Comparison of ENCODE assay signal across 31 cellular contexts in genomic region chr16:79363035-79363434, GRCh38.
"Had no signal": no experiment of that assay in that cellular context is flagged by ENCODE, and none has a peak within 500 bp of the region (broad histone marks: within the 10 kb centered on the region; RNA-seq: fewer than 3 reads in every experiment).

No MANE protein-coding gene starts in this region.

- H3K4me1 Mint-ChIP-seq: activated B cell treated with CpG ODN at 0.5 μM for 24 hours, brain had no signal

- H3K27ac Mint-ChIP-seq: activated B cell treated with CpG ODN at 0.5 μM for 24 hours; activated CD4-positive, alpha-beta memory T cell treated with anti-CD3 and anti-CD28 coated beads for 36 hours; activated naive CD4-positive, alpha-beta T cell treated with anti-CD3 and anti-CD28 coated beads, Interleukin-2, amount 10 ng/mL, durations not matched to agents 7 days and 5 days; activated naive CD8-positive, alpha-beta T cell; activated naive CD8-positive, alpha-beta T cell treated with anti-CD3 and anti-CD28 coated beads, Interleukin-2, amount 50 U/mL, for 24 hours; activated T-cell treated with anti-CD3 and anti-CD28 coated beads, Interleukin-2, amount 50 U/mL, for 72 hours; activated T-helper 2 cell treated with anti-CD3 and anti-CD28 coated beads, Interferon-gamma antibody, Interleukin-2, Interleukin-4, amounts not matched to agents 10 μg/mL and 5 μg/mL and 100 μg/mL, durations not matched to agents 14 hours and 24 hours and 36 hours; brain; T-cell had no signal

- DNase-seq: activated B cell treated with CpG ODN at 0.5 μM for 24 hours; activated CD4-positive, alpha-beta memory T cell treated with anti-CD3 and anti-CD28 coated beads for 36 hours; activated CD4-positive, alpha-beta T cell treated with anti-CD3 and anti-CD28 coated beads for 4 hours; activated CD4-positive, alpha-beta T cell treated with anti-CD3 and anti-CD28 coated beads, Interleukin-2, amount 50 U/mL, for 1 hour; activated gamma-delta T cell; activated naive CD8-positive, alpha-beta T cell treated with anti-CD3 and anti-CD28 coated beads, Interleukin-2, amount 50 U/mL, for 24 hours; activated T-cell treated with anti-CD3 and anti-CD28 coated beads, Interleukin-2, amount 50 U/mL, for 1 hour; activated T-cell treated with anti-CD3 and anti-CD28 coated beads, Interleukin-2, amount 50 U/mL, for 72 hours; anterior cingulate cortex; Karpas-422; NCI-H1048; NCI-H1105 treated with DMSO at 0.1 percent for 48 hours; NCI-H1436; NCI-H1694 treated with DMSO at 0.1 percent for 48 hours; NCI-H2029; NCI-H345; NCI-H526; NCI-H748 treated with DMSO at 0.1 percent for 48 hours; PC-9; SIG-M5; T-cell; T-helper 9 cell had no signal

- H3K4me3 ChIP-seq: K562, PC-9 had no signal

- H3K27me3 Mint-ChIP-seq: activated CD4-positive, alpha-beta memory T cell treated with anti-CD3 and anti-CD28 coated beads for 36 hours had no signal

- H3K27ac ChIP-seq: PC-9, RWPE1, VCaP had no signal

- H3K4me3 Mint-ChIP-seq: activated B cell treated with CpG ODN at 0.5 μM for 24 hours; activated CD4-positive, alpha-beta memory T cell treated with anti-CD3 and anti-CD28 coated beads for 36 hours; activated naive CD4-positive, alpha-beta T cell treated with anti-CD3 and anti-CD28 coated beads, Interleukin-2, amount 10 ng/mL, durations not matched to agents 7 days and 5 days; activated naive CD8-positive, alpha-beta T cell; activated naive CD8-positive, alpha-beta T cell treated with anti-CD3 and anti-CD28 coated beads, Interleukin-2, amount 50 U/mL, for 24 hours; brain had no signal

- H3K36me3 Mint-ChIP-seq: activated CD4-positive, alpha-beta memory T cell treated with anti-CD3 and anti-CD28 coated beads for 36 hours; activated naive CD8-positive, alpha-beta T cell; brain; T-cell had no signal

- ATAC-seq: activated naive CD8-positive, alpha-beta T cell treated with anti-CD3 and anti-CD28 coated beads, Interleukin-2, amount 50 U/mL, for 24 hours; activated T-cell treated with anti-CD3 and anti-CD28 coated beads, Interleukin-2, amount 50 U/mL, for 72 hours; K562; Right ventricle myocardium inferior; SK-N-SH treated with all-trans-retinoic acid at 6 μM for 48 hours had no signal
